7 cellular contexts compared by ENCODE assay signal in genomic region chr17:75869282-75870141, GRCh38. TPM values are rescaled to one million over a fixed set of nuclear protein-coding genes. Genes with fewer than 3 reads are reported as not detected.
DNase-seq lines count a peak whose midpoint lies in the region; ATAC-seq and TF ChIP-seq lines count a peak whose summit lies in the region.
"Had no signal": no experiment of that assay in that cellular context is flagged by ENCODE, and none has a peak within 500 bp of the region (broad histone marks: within the 10 kb centered on the region; RNA-seq: fewer than 3 reads in every experiment).

No MANE protein-coding gene starts in this region.

- DNase-seq in GM23248 = peak; percentile 84
- DNase-seq in coronary artery (ENCODE audit: low spot score) = peak; percentile 87
- no peak for DNase-seq in omental fat pad (ENCODE audit: low spot score)
- DNase-seq in DMS 273 treated with DMSO at 0.1 percent for 48 hours (lab: John Stamatoyannopoulos, UW) = no peak
- no peak for DNase-seq in AML-193 (lab: John Stamatoyannopoulos, UW)
- DNase-seq: activated CD4-positive, alpha-beta T cell treated with anti-CD3 and anti-CD28 coated beads, Interleukin-2, amount 50 U/mL, for 48 hours had no signal

- H3F3A ChIP-seq in GM23248 (ENCODE audit: insufficient read depth) = peaks cover 6% of the 10 kb centered on the region; the same call in 1 of the 2 replicates

- H3K27ac ChIP-seq in GM23248 = peak overlapping the region; percentile 77
- H3K27ac ChIP-seq in coronary artery = peak overlapping the region; percentile 92 to 94

- in situ Hi-C loops in GM23248 (cut with MboI) = no loop called here

- H3K4me1 ChIP-seq in GM23248 (ENCODE audit: insufficient read depth) = peaks cover 28% of the 10 kb centered on the region

- peak overlapping the region; percentile 69 for H3K9ac ChIP-seq in GM23248

- TF ChIP-seq CTCF in coronary artery (IDR thresholded peaks at IDR 0.05) (no peak), omental fat pad (IDR thresholded peaks at IDR 0.05) (no peak)

- no peaks in the 10 kb centered on the region for H3K36me3 ChIP-seq in GM23248 (ENCODE audit: low read depth)

- H3K4me2 ChIP-seq in GM23248 (ENCODE audit: unreplicated experiment) = peak overlapping the region; percentile 25

- H3K9me3 ChIP-seq in GM23248 (ENCODE audit: low read depth) = no peaks in the 10 kb centered on the region

- H3K4me3 ChIP-seq in GM23248 = 0 out of 2 replicates have a peak overlapping the region, but pooled peaks have one; percentile 17
- peak overlapping the region; percentile 60 for H3K4me3 ChIP-seq in coronary artery

- H3K9me2 ChIP-seq in GM23248 (ENCODE audit: insufficient read depth) = no peaks in the 10 kb centered on the region

- ATAC-seq in omental fat pad (ENCODE audit: low FRiP score) = peak; percentile 50
- ATAC-seq in HG03045 (IDR thresholded peaks at IDR 0.05; ENCODE audit: unreplicated experiment) = no peak

- H4K20me1 ChIP-seq in GM23248 (ENCODE audit: insufficient read depth) = no peaks in the 10 kb centered on the region

- H2AFZ ChIP-seq in GM23248 = peak overlapping the region; percentile 78

- no peaks in the 10 kb centered on the region for H3K27me3 ChIP-seq in GM23248 (replicated peaks; ENCODE audit: insufficient read depth)

- 16 to 19% methylated on average over 20 to 23 of the region's 23 CpGs for WGBS in GM23248 (ENCODE audit: low coverage in 1 of 2, low lambda C conversion rate in 2 of 2, missing lambda C conversion rate in 2 of 2), 2 experiments

- H3K79me2 ChIP-seq in GM23248 (ENCODE audit: insufficient read depth) = no peaks in the 10 kb centered on the region

RNA-seq across cellular contexts. Expression of gene TRIM47, which starts 8.9 kb away (rescaled TPM):
- total RNA-seq in GM23248 (2014; rRNA removed; shearing (Covaris generic)) = 1.4 and 2.4 TPM in 2 replicates
- 1.2 and 2.0 TPM in 2 replicates for polyA plus RNA-seq in GM23248 (2016; fragmentation: Nextera tagmentation; extraction: Ambion mirVana)
- 10 to 100 TPM; 18.5 to 53.8 (median 29.6) TPM for total RNA-seq in omental fat pad

RNA-seq across cellular contexts. Expression of gene WBP2, which starts 14.4 kb away (rescaled TPM):
- total RNA-seq in GM23248 (2014; rRNA removed; shearing (Covaris generic)) = 17.4 and 22.9 TPM in 2 replicates
- polyA plus RNA-seq in GM23248 (2016; fragmentation: Nextera tagmentation; extraction: Ambion mirVana) = 59.4 and 64.8 TPM in 2 replicates
- total RNA-seq in omental fat pad = 10 to 100 TPM; 43.1 to 72.3 (median 50.2) TPM

RNA-seq across cellular contexts. Expression of gene UNC13D, which starts 25.3 kb away (rescaled TPM):
- total RNA-seq in GM23248 (2014; rRNA removed; shearing (Covaris generic)) = under 0.01 and 0.65 TPM in 2 replicates
- 0.06 TPM in 1 of 2 replicates, not detected in the other for polyA plus RNA-seq in GM23248 (2016; fragmentation: Nextera tagmentation; extraction: Ambion mirVana)
- total RNA-seq in omental fat pad = 10 to 100 TPM in 2 of 4 donors, 1 to 10 TPM in 2; 3.2 to 27.1 (median 8.2) TPM

RNA-seq across cellular contexts. Expression of gene TRIM65, which starts 27.2 kb away (rescaled TPM):
- 24.2 and 25.7 TPM in 2 replicates for total RNA-seq in GM23248 (2014; rRNA removed; shearing (Covaris generic))
- 9.9 and 10.2 TPM in 2 replicates for polyA plus RNA-seq in GM23248 (2016; fragmentation: Nextera tagmentation; extraction: Ambion mirVana)
- 10 to 100 TPM; 10.0 to 37.4 (median 16.2) TPM for total RNA-seq in omental fat pad

RNA-seq across cellular contexts. Expression of gene MRPL38, which starts 35.2 kb away (rescaled TPM):
- 18.8 and 36.9 TPM in 2 replicates for total RNA-seq in GM23248 (2014; rRNA removed; shearing (Covaris generic))
- 51.9 and 58.4 TPM in 2 replicates for polyA plus RNA-seq in GM23248 (2016; fragmentation: Nextera tagmentation; extraction: Ambion mirVana)
- total RNA-seq in omental fat pad = 10 to 100 TPM; 24.9 to 46.0 (median 35.6) TPM

Comparison
In these comparisons a context has a peak if more than half of its experiments do, and no peak if none do; other contexts are left out.
1. DNase-seq: peak in GM23248 (single experiment) and coronary artery (single experiment); none in omental fat pad (single experiment), DMS 273 treated with DMSO at 0.1 percent for 48 hours (single experiment) and AML-193 (0 of 2).